In genomic region chr1:44029911-44030605, GRCh38 we compare ENCODE assay signal across 1 cellular context.
TF ChIP-seq lines count a peak whose summit lies in the region.

No MANE protein-coding gene starts in this region.

TF ChIP-seq in HepG2, 621 proteins besides CTCF, POLR2A, EP300 and RAD21 (continued from another document and continues in another):
- TF ChIP-seq TFDP1 (CRISPR knock-in tag; IDR thresholded peaks at IDR 0.05; ENCODE audit: borderline replicate concordance) = peak; percentile 16; the same call in 1 of the 2 replicates
- 0 out of 2 replicates have a peak, but pooled peaks have one; percentile 31 for TF ChIP-seq AHR (CRISPR knock-in tag; IDR thresholded peaks at IDR 0.05)
- no peak for TF ChIP-seq RNF2 (conservative IDR thresholded peaks at IDR 0.05; ENCODE audit: low read depth)
- no peak for TF ChIP-seq SMARCE1 (IDR thresholded peaks at IDR 0.05; ENCODE audit: borderline replicate concordance)
- peak; percentile 78; the same call in 1 of the 2 replicates for TF ChIP-seq ZSCAN29 (CRISPR knock-in tag; conservative IDR thresholded peaks at IDR 0.05)
- TF ChIP-seq ZNF644 (CRISPR knock-in tag; IDR thresholded peaks at IDR 0.05; ENCODE audit: low read depth) = no peak
- TF ChIP-seq, protein P1, sequence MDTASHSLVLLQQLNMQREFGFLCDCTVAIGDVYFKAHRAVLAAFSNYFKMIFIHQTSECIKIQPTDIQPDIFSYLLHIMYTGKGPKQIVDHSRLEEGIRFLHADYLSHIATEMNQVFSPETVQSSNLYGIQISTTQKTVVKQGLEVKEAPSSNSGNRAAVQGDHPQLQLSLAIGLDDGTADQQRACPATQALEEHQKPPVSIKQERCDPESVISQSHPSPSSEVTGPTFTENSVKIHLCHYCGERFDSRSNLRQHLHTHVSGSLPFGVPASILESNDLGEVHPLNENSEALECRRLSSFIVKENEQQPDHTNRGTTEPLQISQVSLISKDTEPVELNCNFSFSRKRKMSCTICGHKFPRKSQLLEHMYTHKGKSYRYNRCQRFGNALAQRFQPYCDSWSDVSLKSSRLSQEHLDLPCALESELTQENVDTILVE (CRISPR knock-in tag; IDR thresholded peaks at IDR 0.05) = peak; percentile 55; the same call in 1 of the 2 replicates
- TF ChIP-seq PAF1 (CRISPR knock-in tag; IDR thresholded peaks at IDR 0.05) = no peak
- TF ChIP-seq PRPF4 (IDR thresholded peaks at IDR 0.05; ENCODE audit: low read depth, low read length, poor library complexity, severe bottlenecking) = no peak
- TF ChIP-seq ARID5B (CRISPR knock-in tag; IDR thresholded peaks at IDR 0.05) = no peak
- TF ChIP-seq ZFX (CRISPR knock-in tag; IDR thresholded peaks at IDR 0.05; ENCODE audit: low read depth) = peak; percentile 85
- peak; percentile 50; the same call in 1 of the 2 replicates for TF ChIP-seq ZNF34 (CRISPR knock-in tag; IDR thresholded peaks at IDR 0.05; ENCODE audit: borderline replicate concordance)
- TF ChIP-seq ZNF776 (CRISPR knock-in tag; IDR thresholded peaks at IDR 0.05) = no peak
- TF ChIP-seq ZNF687 (CRISPR knock-in tag; IDR thresholded peaks at IDR 0.05) = peak; percentile 74
- peak; percentile 88 for TF ChIP-seq NFAT5 (CRISPR knock-in tag; IDR thresholded peaks at IDR 0.05)
- TF ChIP-seq NFYC (CRISPR knock-in tag; IDR thresholded peaks at IDR 0.05) = no peak
- TF ChIP-seq SRY (CRISPR knock-in tag; IDR thresholded peaks at IDR 0.05) = peak; percentile 62; the same call in 1 of the 2 replicates
- TF ChIP-seq ZNF547 (CRISPR knock-in tag; IDR thresholded peaks at IDR 0.05) = no peak
- no peak for TF ChIP-seq SUZ12 (IDR thresholded peaks at IDR 0.05; ENCODE audit: low read depth, low read length)
- TF ChIP-seq SAP130 (CRISPR knock-in tag; IDR thresholded peaks at IDR 0.05; ENCODE audit: low read depth) = peak; percentile 78
- no peak for TF ChIP-seq SOX13 (IDR thresholded peaks at IDR 0.05)
- TF ChIP-seq SOX13 (CRISPR knock-in tag; conservative IDR thresholded peaks at IDR 0.05 in 1 of 2, IDR thresholded peaks at IDR 0.05 in 1 of 2) = peak in 1 of 2 experiments; percentile 2; a peak in 1 of 4 replicates
- TF ChIP-seq ZNF30 (CRISPR knock-in tag; IDR thresholded peaks at IDR 0.05) = no peak
- no peak for TF ChIP-seq ELF3 (CRISPR knock-in tag; IDR thresholded peaks at IDR 0.05)
- TF ChIP-seq ZNF382 (CRISPR knock-in tag; IDR thresholded peaks at IDR 0.05; ENCODE audit: borderline replicate concordance) = no peak
- TF ChIP-seq ARNTL (CRISPR knock-in tag; IDR thresholded peaks at IDR 0.05) = peak; percentile 79
- TF ChIP-seq, protein P2, sequence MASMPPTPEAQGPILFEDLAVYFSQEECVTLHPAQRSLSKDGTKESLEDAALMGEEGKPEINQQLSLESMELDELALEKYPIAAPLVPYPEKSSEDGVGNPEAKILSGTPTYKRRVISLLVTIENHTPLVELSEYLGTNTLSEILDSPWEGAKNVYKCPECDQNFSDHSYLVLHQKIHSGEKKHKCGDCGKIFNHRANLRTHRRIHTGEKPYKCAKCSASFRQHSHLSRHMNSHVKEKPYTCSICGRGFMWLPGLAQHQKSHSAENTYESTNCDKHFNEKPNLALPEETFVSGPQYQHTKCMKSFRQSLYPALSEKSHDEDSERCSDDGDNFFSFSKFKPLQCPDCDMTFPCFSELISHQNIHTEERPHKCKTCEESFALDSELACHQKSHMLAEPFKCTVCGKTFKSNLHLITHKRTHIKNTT (CRISPR knock-in tag; IDR thresholded peaks at IDR 0.05) = no peak
- no peak for TF ChIP-seq MBD4 (IDR thresholded peaks at IDR 0.05; ENCODE audit: borderline replicate concordance, low read length)
- no peak for TF ChIP-seq ZBTB1 (CRISPR knock-in tag; IDR thresholded peaks at IDR 0.05; ENCODE audit: borderline replicate concordance)
- TF ChIP-seq SRSF1 (optimal IDR thresholded peaks at IDR 0.05; ENCODE audit: low read depth, low read length) = no peak
- TF ChIP-seq EHMT2 (IDR thresholded peaks at IDR 0.05; ENCODE audit: borderline replicate concordance, low read depth, low read length) = no peak
- TF ChIP-seq MED1 (CRISPR knock-in tag; IDR thresholded peaks at IDR 0.05) = peak; percentile 12
- TF ChIP-seq GLI4 (CRISPR knock-in tag; IDR thresholded peaks at IDR 0.05; ENCODE audit: borderline replicate concordance) = no peak
- TF ChIP-seq REPIN1 (CRISPR knock-in tag; IDR thresholded peaks at IDR 0.05; ENCODE audit: borderline replicate concordance, low read depth) = 0 out of 2 replicates have a peak, but pooled peaks have one; percentile 18
- TF ChIP-seq ZNF232 (CRISPR knock-in tag; IDR thresholded peaks at IDR 0.05; ENCODE audit: borderline replicate concordance) = no peak
- TF ChIP-seq, protein P3, sequence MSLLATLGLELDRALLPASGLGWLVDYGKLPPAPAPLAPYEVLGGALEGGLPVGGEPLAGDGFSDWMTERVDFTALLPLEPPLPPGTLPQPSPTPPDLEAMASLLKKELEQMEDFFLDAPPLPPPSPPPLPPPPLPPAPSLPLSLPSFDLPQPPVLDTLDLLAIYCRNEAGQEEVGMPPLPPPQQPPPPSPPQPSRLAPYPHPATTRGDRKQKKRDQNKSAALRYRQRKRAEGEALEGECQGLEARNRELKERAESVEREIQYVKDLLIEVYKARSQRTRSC (CRISPR knock-in tag; IDR thresholded peaks at IDR 0.05; ENCODE audit: low read depth) = 0 out of 2 replicates have a peak, but pooled peaks have one; percentile 49
- no peak for TF ChIP-seq ZNF337 (CRISPR knock-in tag; IDR thresholded peaks at IDR 0.05; ENCODE audit: borderline replicate concordance, low read depth)
- 0 out of 2 replicates have a peak, but pooled peaks have one; percentile 53 for TF ChIP-seq ZNF691 (CRISPR knock-in tag; IDR thresholded peaks at IDR 0.05; ENCODE audit: borderline replicate concordance, low read depth)
- 0 out of 2 replicates have a peak, but pooled peaks have one; percentile 58 for TF ChIP-seq ZNF678 (CRISPR knock-in tag; IDR thresholded peaks at IDR 0.05)
- TF ChIP-seq ZNF747 (CRISPR knock-in tag; IDR thresholded peaks at IDR 0.05; ENCODE audit: borderline replicate concordance) = no peak
- TF ChIP-seq FOXA1 (IDR thresholded peaks at IDR 0.05) = no peak
- TF ChIP-seq FOXA1 (CRISPR knock-in tag; IDR thresholded peaks at IDR 0.05) = no peak
